8 cellular contexts compared by ENCODE assay signal in genomic region chrX:119488749-119489148, GRCh38. TPM values are rescaled to one million over a fixed set of nuclear protein-coding genes. Genes with fewer than 3 reads are reported as not detected.
DNase-seq lines count a peak whose midpoint lies in the region; ATAC-seq and TF ChIP-seq lines count a peak whose summit lies in the region.

No MANE protein-coding gene starts in this region.

- no peaks in the 10 kb centered on the region for H3K9me3 Mint-ChIP-seq in immature natural killer cell

- peaks cover 0 to 5% (median 0%) of the 10 kb centered on the region in 3 donors for H3K27me3 Mint-ChIP-seq in immature natural killer cell (ENCODE audit: low read depth in 3 of 3)

- no peaks in the 10 kb centered on the region for H3K27me3 ChIP-seq in ascending aorta

- TF ChIP-seq CTCF in GM12874 (IDR thresholded peaks at IDR 0.05; ENCODE audit: insufficient read depth, low read depth, low read length) (peak; percentile 39; the same call in 1 of the 2 replicates), ascending aorta (IDR thresholded peaks at IDR 0.05) (peak; percentile 28 to 65 (median 44))

- H3K27ac Mint-ChIP-seq in immature natural killer cell = peak overlapping the region in 1 of 6 donors; percentile 29

- H3K36me3 Mint-ChIP-seq in immature natural killer cell = no peaks in the 10 kb centered on the region

- H3K4me1 ChIP-seq in ascending aorta = no peaks in the 10 kb centered on the region

- H3K4me3 Mint-ChIP-seq in immature natural killer cell = no peak overlapping the region

- H3K36me3 ChIP-seq in ascending aorta = no peaks in the 10 kb centered on the region

- H3K27ac ChIP-seq in ascending aorta = no peak overlapping the region

- peak; percentile 49 for DNase-seq in Ammon's horn (ENCODE audit: low spot score)
- DNase-seq in NCI-H748 treated with DMSO at 0.1 percent for 48 hours (lab: John Stamatoyannopoulos, UW) = peak; percentile 37
- peak in 1 of 2 donors; percentile 80 for DNase-seq in ascending aorta (ENCODE audit: low spot score in 2 of 2)
- peak; percentile 23 to 28 (median 24) for DNase-seq in immature natural killer cell
- DNase-seq in stimulated activated CD4-positive, alpha-beta T cell treated with anti-CD3 and anti-CD28 coated beads, Interleukin-4, amount 100 ng/mL, for 1 hour = peak; percentile 31

- ATAC-seq in GM18873 (IDR thresholded peaks at IDR 0.05; ENCODE audit: low FRiP score, unreplicated experiment) = no peak
- ATAC-seq in HG02981 (IDR thresholded peaks at IDR 0.05; ENCODE audit: unreplicated experiment) = no peak

- H3K9me3 ChIP-seq in ascending aorta = no peaks in the 10 kb centered on the region

- no peak overlapping the region for H3K4me3 ChIP-seq in ascending aorta

- intact Hi-C loops in ascending aorta (cut with DNase I) = loop anchor here (1.0 kb wide), 1 partner anchor 24 kb away; no protein-coding TSS in a partner anchor

- H3K4me1 Mint-ChIP-seq in immature natural killer cell = no peaks in the 10 kb centered on the region

RNA-seq across cellular contexts. Expression of gene SLC25A5, which starts 20.5 kb away (rescaled TPM):
- total RNA-seq in ascending aorta = 202 TPM
- 100 to 1,000 TPM; 277 to 490 (median 364) TPM for polyA plus RNA-seq in immature natural killer cell
